In the genomic region with DNA sequence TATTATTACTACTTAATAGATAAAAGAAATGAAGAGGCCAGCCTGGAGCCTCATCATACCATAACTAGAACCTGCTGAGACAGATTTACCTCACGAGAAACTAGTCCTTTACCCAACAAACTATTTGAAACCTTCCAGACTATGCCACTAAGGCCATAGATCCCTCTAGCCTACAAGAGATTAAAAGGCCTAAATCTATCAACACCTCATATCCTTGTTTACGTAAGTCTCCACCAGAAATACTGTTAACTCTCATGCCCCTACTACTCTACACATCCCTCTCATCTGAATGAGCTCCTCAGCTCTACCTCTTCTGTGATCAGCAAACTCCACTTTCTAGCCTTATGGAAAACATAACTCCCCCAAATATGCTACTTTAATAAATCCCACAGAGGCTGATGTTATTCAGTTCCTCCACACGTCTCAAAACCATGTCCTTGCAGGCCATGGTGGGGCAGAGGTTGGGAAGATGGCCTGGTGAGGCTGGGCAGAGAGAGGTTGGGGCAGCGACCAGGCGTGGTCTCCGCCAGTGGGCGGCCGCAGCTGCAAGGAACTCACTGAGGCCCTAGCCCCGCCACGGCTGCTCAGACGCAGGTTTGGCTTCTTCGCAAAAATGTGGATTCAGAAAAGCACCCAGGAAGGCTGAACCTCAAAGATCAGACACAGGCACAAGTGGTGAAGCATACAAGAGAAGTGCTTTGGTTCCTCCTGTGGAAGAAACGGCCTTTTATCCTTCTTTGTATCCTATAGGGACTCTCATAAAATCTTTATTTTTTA, we compare ENCODE assay signal across 21 cellular contexts.
DNase-seq lines count a peak whose midpoint lies in the region; ATAC-seq, FAIRE-seq and TF ChIP-seq lines count a peak whose summit lies in the region.
"Had no signal": no experiment of that assay in that cellular context is flagged by ENCODE, and none has a peak within 500 bp of the region (broad histone marks: within the 10 kb centered on the region; RNA-seq: fewer than 3 reads in every experiment).

No MANE protein-coding gene starts in this region.

- H3K36me3 ChIP-seq in left ventricle myocardium inferior (no peaks in the 10 kb centered on the region), H1 (ENCODE audit: control insufficient read depth in 2 of 4, insufficient read depth in 4 of 4, low read length in 3 of 4) (no peaks in the 10 kb centered on the region; a peak in 1 of 8 replicates), kidney (ENCODE audit: control insufficient read depth in 1 of 2, insufficient read depth in 2 of 2, low read length in 2 of 2) (no peaks in the 10 kb centered on the region), smooth muscle cell (ENCODE audit: low read depth) (no peaks in the 10 kb centered on the region)
- H3K36me3 ChIP-seq: Peyer's patch, transverse colon had no signal

- no peaks in the 10 kb centered on the region for H3F3A ChIP-seq in smooth muscle cell (ENCODE audit: low read depth)

- no peak overlapping the region for H3K4me3 ChIP-seq in left ventricle myocardium inferior
- H3K4me3 ChIP-seq in H1 (ENCODE audit: extremely low read depth in 1 of 4, insufficient read depth in 2 of 4, low read depth in 3 of 4, low read length in 4 of 4) = no peak overlapping the region
- no peak overlapping the region for H3K4me3 ChIP-seq in kidney (ENCODE audit: low read length in 2 of 2)
- H3K4me3 ChIP-seq in smooth muscle cell = no peak overlapping the region
- H3K4me3 ChIP-seq: Peyer's patch, SJSA1, transverse colon had no signal

- CTCF ChIA-PET in H1 (lab: Charles Lee; ENCODE audit: partially characterized antibody) = interaction anchor here (0.8 to 2.0 kb wide), 2 partner anchors 10 to 12 kb away, joined by 3 to 12 read pairs; no protein-coding TSS in a partner anchor

- H3K14ac ChIP-seq in H1 (ENCODE audit: insufficient read length) = no peak overlapping the region

- H2AK5ac ChIP-seq in H1 (ENCODE audit: low read depth, low read length) = no peak overlapping the region

- H3K9ac ChIP-seq in H1 (replicated peaks in 1 of 4; ENCODE audit: extremely low read depth in 1 of 4, low read depth in 3 of 4, low read length in 3 of 4) (no peak overlapping the region), kidney (ENCODE audit: low read length in 2 of 2) (no peak overlapping the region), smooth muscle cell (ENCODE audit: low read depth) (no peak overlapping the region)

- H2BK20ac ChIP-seq in H1 (ENCODE audit: low read length) = no peak overlapping the region

- intact Hi-C loops in Right ventricle myocardium superior (cut with DNase I) = no loop called here
- intact Hi-C loops in left ventricle myocardium inferior (cut with micrococcal nuclease) = no loop called here
- intact Hi-C loops in kidney (cut with DNase I) = no loop called here

- no peak overlapping the region for H2AFZ ChIP-seq in H1 (ENCODE audit: low read length)
- H2AFZ ChIP-seq in smooth muscle cell (ENCODE audit: low read depth) = no peak overlapping the region

- FAIRE-seq in H1 (lab: Jason Lieb, UNC) (no peak), kidney (lab: Jason Lieb, UNC) (no peak)

- H4K20me1 ChIP-seq in H1 (replicated peaks in 1 of 2; ENCODE audit: control insufficient read depth in 1 of 2, insufficient read depth in 2 of 2, low read length in 2 of 2) (peaks cover 0 to 7% of the 10 kb centered on the region in 2 experiments), smooth muscle cell (ENCODE audit: low read depth) (peaks cover 100% of the 10 kb centered on the region)

- no peaks in the 10 kb centered on the region; the same call in 1 of the 2 replicates for H3K23me2 ChIP-seq in H1 (ENCODE audit: low read depth, low read length)

- H3K4me1 ChIP-seq in left ventricle myocardium inferior (peaks cover 48% of the 10 kb centered on the region), H1 (replicated peaks in 1 of 4; ENCODE audit: control insufficient read depth in 3 of 4, insufficient read depth in 4 of 4, low read length in 3 of 4) (peaks cover 0 to 3% (median 0%) of the 10 kb centered on the region in 4 experiments; a peak in 2 of 7 replicates), kidney (ENCODE audit: control insufficient read depth in 1 of 2, insufficient read depth in 1 of 2, low read depth in 1 of 2, low read length in 2 of 2) (no peaks in the 10 kb centered on the region), smooth muscle cell (ENCODE audit: low read depth) (peaks cover 5% of the 10 kb centered on the region)
- H3K4me1 ChIP-seq: Peyer's patch, SJSA1 had no signal

- no peak for TF ChIP-seq EP300 in H1 (IDR thresholded peaks at IDR 0.05; ENCODE audit: borderline replicate concordance in 1 of 2, low read depth in 2 of 2, low read length in 2 of 2)

- TF ChIP-seq CTCF in left ventricle myocardium inferior (IDR thresholded peaks at IDR 0.05; ENCODE audit: borderline replicate concordance) = no peak
- no peak for TF ChIP-seq CTCF in H1 (IDR thresholded peaks at IDR 0.05; ENCODE audit: control extremely low read depth in 1 of 3, insufficient read depth in 1 of 3, low read depth in 1 of 3, low read length in 3 of 3)
- no peak for TF ChIP-seq CTCF in kidney (IDR thresholded peaks at IDR 0.05; ENCODE audit: borderline replicate concordance, extremely low read depth, insufficient read depth)
- no peak for TF ChIP-seq CTCF in smooth muscle cell (IDR thresholded peaks at IDR 0.05; ENCODE audit: borderline replicate concordance, insufficient read depth, poor library complexity, severe bottlenecking)

- no peak overlapping the region for H4K91ac ChIP-seq in H1 (replicated peaks; ENCODE audit: insufficient read length, low read length)

- H3K27me3 ChIP-seq in left ventricle myocardium inferior (ENCODE audit: low read depth) (no peaks in the 10 kb centered on the region), H1 (replicated peaks in 1 of 4; ENCODE audit: control insufficient read depth in 3 of 4, extremely low read depth in 1 of 4, insufficient read depth in 3 of 4, low read length in 3 of 4) (no peaks in the 10 kb centered on the region), smooth muscle cell (ENCODE audit: low read depth) (no peaks in the 10 kb centered on the region)
- H3K27me3 ChIP-seq: Peyer's patch, SJSA1, transverse colon had no signal

- H3K9me3 ChIP-seq in left ventricle myocardium inferior (replicated peaks) = no peaks in the 10 kb centered on the region
- H3K9me3 ChIP-seq in H1 (ENCODE audit: insufficient read depth in 2 of 2, low read depth in 1 of 2, low read length in 1 of 2) = no peaks in the 10 kb centered on the region
- H3K9me3 ChIP-seq in kidney (ENCODE audit: control insufficient read depth in 1 of 2, low read length in 2 of 2) = no peaks in the 10 kb centered on the region
- no peaks in the 10 kb centered on the region for H3K9me3 ChIP-seq in smooth muscle cell (replicated peaks; ENCODE audit: low read depth)
- H3K9me3 ChIP-seq: Peyer's patch, SJSA1, transverse colon had no signal

- 92% methylated on average over 13 of the region's 13 CpGs; no CpG with 5 or more reads in 1 of the 2 experiments for whole genome bisulfite sequencing in H1 (ENCODE audit: extremely low coverage in 1 of 2, insufficient coverage in 1 of 2, insufficient read length in 1 of 2, insufficient replicate concordance in 2 of 2, low coverage in 1 of 2, low lambda C conversion rate in 2 of 2, missing lambda C conversion rate in 1 of 2), 2 experiments
- WGBS in smooth muscle cell (ENCODE audit: low lambda C conversion rate) = 59% methylated on average over 13 of the region's 13 CpGs

- H3K79me2 ChIP-seq in H1 (ENCODE audit: control insufficient read depth in 1 of 2, insufficient read depth in 2 of 2, low read length in 2 of 2) = peaks cover 0 to 97% of the 10 kb centered on the region in 2 experiments; a peak in 2 of 4 replicates
- peaks cover 95% of the 10 kb centered on the region for H3K79me2 ChIP-seq in smooth muscle cell (ENCODE audit: low read depth)

- H2BK12ac ChIP-seq in H1 (ENCODE audit: low read depth, low read length) = no peak overlapping the region

- no peak overlapping the region for H2BK15ac ChIP-seq in H1 (ENCODE audit: low read length)

- POLR2A ChIA-PET in H1 (lab: Charles Lee; ENCODE audit: partially characterized antibody) = no interaction called here

- no peak overlapping the region for H3K4ac ChIP-seq in H1 (replicated peaks; ENCODE audit: insufficient read length, low read depth, low read length)

- peak; percentile 56 for ATAC-seq in Right ventricle myocardium superior (ENCODE audit: poor library complexity)
- ATAC-seq: left colon had no signal

- peak overlapping the region; percentile 15 for H4K5ac ChIP-seq in H1 (ENCODE audit: insufficient read length, low read depth, low read length)

- no peak overlapping the region for H2BK120ac ChIP-seq in H1 (replicated peaks; ENCODE audit: low read depth, low read length)

- H3K27ac ChIP-seq in left ventricle myocardium inferior (replicated peaks) (no peak overlapping the region), H1 (ENCODE audit: low read depth, low read length) (no peak overlapping the region), kidney (ENCODE audit: low read depth in 2 of 2, low read length in 2 of 2) (no peak overlapping the region), smooth muscle cell (ENCODE audit: low read depth) (no peak overlapping the region)
- H3K27ac ChIP-seq: epithelial cell of prostate, Peyer's patch, SJSA1, transverse colon had no signal

- DNase-seq in Right ventricle myocardium superior (no peak), left ventricle myocardium inferior (no peak), H1 (ENCODE audit: low read depth in 1 of 2, low spot score in 2 of 2) (no peak), kidney (peak; percentile 40), smooth muscle cell (lab: John Stamatoyannopoulos, UW; ENCODE audit: unreplicated experiment) (no peak), kidney tubule cell (ENCODE audit: low spot score) (no peak), OCI-M2 (lab: John Stamatoyannopoulos, UW; ENCODE audit: unreplicated experiment) (no peak)
- no peak for DNase-seq in activated CD8-positive, alpha-beta memory T cell treated with anti-CD3 and anti-CD28 coated beads, Interleukin-2, amount 50 U/mL, for 4 hours
- DNase-seq: activated CD4-positive, alpha-beta T cell treated with anti-CD3 and anti-CD28 coated beads, Interleukin-2, amount 50 U/mL, for 4 hours; activated effector memory CD4-positive, alpha-beta T cell treated with anti-CD3 and anti-CD28 coated beads, Interleukin-2, amount 50 U/mL, for 16 hours; activated T-cell treated with anti-CD3 and anti-CD28 coated beads for 4 hours; H7; left colon; NCI-H1105; NCI-H2029 treated with DMSO at 0.1 percent for 48 hours; NCI-H226; nucleus accumbens; Peyer's patch; transverse colon had no signal

- H3K56ac ChIP-seq in H1 (replicated peaks; ENCODE audit: insufficient read length, low read depth, low read length) = no peak overlapping the region

- H4K8ac ChIP-seq in H1 (ENCODE audit: extremely low read depth, insufficient read depth, low read length) = no peak overlapping the region

- no peak for TF ChIP-seq RAD21 in H1 (IDR thresholded peaks at IDR 0.05 in 1 of 2, conservative IDR thresholded peaks at IDR 0.05 in 1 of 2; ENCODE audit: low read depth in 2 of 2, low read length in 2 of 2)

- H3K4me2 ChIP-seq in H1 (ENCODE audit: insufficient read depth in 1 of 2, low read depth in 2 of 2, low read length in 2 of 2) (no peak overlapping the region), smooth muscle cell (peak overlapping the region; percentile 0)

- no peak overlapping the region for H3K23ac ChIP-seq in H1 (ENCODE audit: insufficient read length)

- no peak for TF ChIP-seq POLR2A in H1 (IDR thresholded peaks at IDR 0.05; ENCODE audit: control extremely low read depth in 1 of 2, low read depth in 2 of 2, low read length in 2 of 2)

- no peak overlapping the region for H2BK5ac ChIP-seq in H1 (ENCODE audit: low read depth, low read length)

- no peak overlapping the region for H3K18ac ChIP-seq in H1 (ENCODE audit: extremely low read depth, low read length)

- H3K79me1 ChIP-seq in H1 (ENCODE audit: low read depth, low read length) = no peaks in the 10 kb centered on the region; the same call in 1 of the 2 replicates
